9 cellular contexts compared by ENCODE assay signal in the genomic region with DNA sequence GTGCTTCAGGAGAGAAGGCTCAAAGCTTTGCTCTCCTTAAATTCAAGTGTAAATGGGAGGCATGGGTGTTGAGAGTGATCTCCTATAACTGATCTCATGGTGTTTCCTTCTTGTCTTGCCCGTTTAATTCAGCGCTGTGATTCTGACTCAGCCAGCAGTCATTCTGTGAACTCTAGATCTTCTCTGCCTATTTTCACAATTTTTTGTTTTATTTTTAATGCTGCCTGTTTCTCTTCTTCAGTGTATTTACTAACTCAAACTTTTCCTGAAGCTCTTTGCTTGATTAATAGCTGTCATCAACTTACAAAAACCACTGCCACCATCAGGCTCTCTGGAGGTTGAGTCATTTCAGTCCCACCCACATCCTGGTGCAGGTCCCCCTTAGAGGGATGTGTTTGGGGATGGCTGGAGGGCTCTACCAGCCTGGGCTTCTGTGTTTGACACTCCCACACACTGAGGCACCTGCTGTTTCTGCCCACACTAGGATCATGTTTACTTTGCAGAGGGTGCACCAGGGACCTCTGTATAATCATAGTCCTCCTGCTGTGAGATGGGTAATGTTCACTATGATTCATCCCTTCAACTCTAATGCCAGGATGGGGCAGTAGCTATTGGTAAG.
DNase-seq lines count a peak whose midpoint lies in the region; ATAC-seq and TF ChIP-seq lines count a peak whose summit lies in the region.
"Had no signal": no experiment of that assay in that cellular context is flagged by ENCODE, and none has a peak within 500 bp of the region (broad histone marks: within the 10 kb centered on the region; RNA-seq: fewer than 3 reads in every experiment).

No MANE protein-coding gene starts in this region.

- H3K27ac ChIP-seq in osteoblast (ENCODE audit: low read depth, low read length) (no peak overlapping the region), esophagus muscularis mucosa (replicated peaks in 1 of 4) (no peak overlapping the region)
- H3K27ac ChIP-seq: BLaER1 treated with 17β-estradiol and CSF1 and Interleukin-3, amounts not matched to agents 10 nM and 100 nM had no signal

- TF ChIP-seq CTCF in osteoblast (IDR thresholded peaks at IDR 0.05; ENCODE audit: extremely low read depth, low read depth, low read length) (no peak), esophagus muscularis mucosa (IDR thresholded peaks at IDR 0.05) (no peak)

- H3K4me3 ChIP-seq in osteoblast (ENCODE audit: insufficient read depth, low read length): no peak overlapping the region
- no peak overlapping the region for H3K4me3 ChIP-seq in esophagus muscularis mucosa
- H3K4me3 ChIP-seq: BLaER1 treated with 17β-estradiol and CSF1 and Interleukin-3, amounts not matched to agents 10 nM and 100 nM had no signal

- intact Hi-C loops in esophagus muscularis mucosa (cut with DNase I) (no loop called here), head of caudate nucleus (cut with DNase I) (no loop called here)

- DNase-seq in activated CD4-positive, alpha-beta T cell treated with anti-CD3 and anti-CD28 coated beads for 1 hour: peak; percentile 26
- DNase-seq in activated CD4-positive, alpha-beta T cell treated with anti-CD3 and anti-CD28 coated beads, Interleukin-2, amount 50 U/mL, for 1 hour: no peak
- DNase-seq in NCI-H510A treated with DMSO at 0.1 percent for 48 hours (lab: John Stamatoyannopoulos, UW) (peak; percentile 91), osteoblast (ENCODE audit: insufficient read length, low spot score, missing footprints) (peak; percentile 90), esophagus muscularis mucosa (ENCODE audit: extremely low spot score) (no peak), head of caudate nucleus (no peak)
- peak; percentile 31 for DNase-seq in activated T-cell treated with anti-CD3 and anti-CD28 coated beads, Interleukin-2, amount 50 U/mL, for 1 hour

- H3K36me3 ChIP-seq in osteoblast (ENCODE audit: insufficient read depth, low read length) (no peaks in the 10 kb centered on the region), esophagus muscularis mucosa (no peaks in the 10 kb centered on the region)
- H3K36me3 ChIP-seq: BLaER1 treated with 17β-estradiol and CSF1 and Interleukin-3, amounts not matched to agents 10 nM and 100 nM had no signal

- no peaks in the 10 kb centered on the region for H3K27me3 ChIP-seq in osteoblast (ENCODE audit: insufficient read depth, low read length)
- H3K27me3 ChIP-seq in esophagus muscularis mucosa: no peaks in the 10 kb centered on the region
- H3K27me3 ChIP-seq: BLaER1 treated with 17β-estradiol and CSF1 and Interleukin-3, amounts not matched to agents 10 nM and 100 nM had no signal

- peak overlapping the region; percentile 48 for H3K4me2 ChIP-seq in osteoblast (ENCODE audit: insufficient read depth, low read length)

- H3K79me2 ChIP-seq in osteoblast (ENCODE audit: insufficient read depth, low read length): no peaks in the 10 kb centered on the region

- TF ChIP-seq EP300 in esophagus muscularis mucosa (IDR thresholded peaks at IDR 0.05): no peak

- 90% methylated on average over 2 of the region's 2 CpGs for WGBS in esophagus muscularis mucosa

- no peaks in the 10 kb centered on the region for H4K20me1 ChIP-seq in osteoblast (ENCODE audit: insufficient read depth, low read length)
- H4K20me1 ChIP-seq: BLaER1 treated with 17β-estradiol and CSF1 and Interleukin-3, amounts not matched to agents 10 nM and 100 nM had no signal

- no peak for TF ChIP-seq POLR2A in esophagus muscularis mucosa (IDR thresholded peaks at IDR 0.05; ENCODE audit: low read depth)

- peak; percentile 75 for ATAC-seq in HG02981 (IDR thresholded peaks at IDR 0.05; ENCODE audit: unreplicated experiment)

- H3K9me3 ChIP-seq in osteoblast (ENCODE audit: low read depth, low read length): no peaks in the 10 kb centered on the region
- H3K9me3 ChIP-seq in esophagus muscularis mucosa: peaks cover 0 to 7% (median 0%) of the 10 kb centered on the region in 4 donors

- no peak overlapping the region for H2AFZ ChIP-seq in osteoblast (ENCODE audit: low read length)

- H3K4me1 ChIP-seq in osteoblast (ENCODE audit: insufficient read depth, low read length) (peaks cover 16% of the 10 kb centered on the region), esophagus muscularis mucosa (peaks cover 16 to 43% (median 30%) of the 10 kb centered on the region in 4 donors)

Comparison
In these comparisons a context has a peak if more than half of its experiments do, and no peak if none do; other contexts are left out.
1. DNase-seq: peak in activated CD4-positive, alpha-beta T cell treated with anti-CD3 and anti-CD28 coated beads for 1 hour (single experiment), NCI-H510A treated with DMSO at 0.1 percent for 48 hours (single experiment), activated T-cell treated with anti-CD3 and anti-CD28 coated beads, Interleukin-2, amount 50 U/mL, for 1 hour (single experiment) and osteoblast (single experiment); none in activated CD4-positive, alpha-beta T cell treated with anti-CD3 and anti-CD28 coated beads, Interleukin-2, amount 50 U/mL, for 1 hour (single experiment), esophagus muscularis mucosa (single experiment) and head of caudate nucleus (0 of 42).